Comparison of ENCODE assay signal across 33 cellular contexts in the genomic region with DNA sequence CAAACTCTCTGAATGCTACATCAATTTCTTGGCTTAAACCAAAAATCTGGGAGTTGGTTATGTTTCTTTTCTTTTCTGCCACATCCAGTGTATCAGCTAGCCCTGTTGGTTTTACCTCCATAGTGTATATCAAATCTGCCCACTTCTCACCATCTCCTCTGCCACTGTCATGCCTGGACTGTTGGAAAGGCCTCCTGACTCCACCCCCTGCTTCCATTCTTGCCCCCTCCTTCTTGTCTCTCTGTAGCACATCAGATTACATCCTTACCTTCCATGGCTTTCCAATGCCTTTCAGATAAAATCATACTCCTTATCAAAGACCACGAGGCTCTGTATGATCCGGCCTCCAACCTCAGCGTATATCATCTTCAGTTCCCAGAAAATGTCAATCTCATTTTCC. TPM values are rescaled to one million over a fixed set of nuclear protein-coding genes. Genes with fewer than 3 reads are reported as not detected.
"Had no signal": no experiment of that assay in that cellular context is flagged by ENCODE, and none has a peak within 500 bp of the region (broad histone marks: within the 10 kb centered on the region; RNA-seq: fewer than 3 reads in every experiment).

No MANE protein-coding gene starts in this region.

- H3K36me3 Mint-ChIP-seq: activated naive CD4-positive, alpha-beta T cell treated with anti-CD3 and anti-CD28 coated beads, Interleukin-2, amount 50 U/mL, for 24 hours; activated naive CD8-positive, alpha-beta T cell treated with anti-CD3 and anti-CD28 coated beads for 36 hours had no signal

- H3K27me3 ChIP-seq: adrenal gland, body of pancreas, colonic mucosa, dorsolateral prefrontal cortex had no signal

- H3K4me3 Mint-ChIP-seq: activated B cell treated with CpG ODN at 0.5 μM for 24 hours; activated CD8-positive, alpha-beta T cell treated with anti-CD3 and anti-CD28 coated beads for 36 hours; activated naive CD4-positive, alpha-beta T cell treated with anti-CD3 and anti-CD28 coated beads for 36 hours; activated naive CD4-positive, alpha-beta T cell treated with anti-CD3 and anti-CD28 coated beads, Interleukin-2, amount 50 U/mL, for 24 hours; activated naive CD8-positive, alpha-beta T cell treated with anti-CD3 and anti-CD28 coated beads for 36 hours; activated naive CD8-positive, alpha-beta T cell treated with anti-CD3 and anti-CD28 coated beads, Interleukin-2, amount 50 U/mL, for 24 hours; activated T-cell treated with anti-CD3 and anti-CD28 coated beads, Interleukin-2, amount 50 U/mL, for 4 hours; activated T-helper 17 cell treated with anti-CD3 and anti-CD28 coated beads, Interleukin-2, amount 50 U/mL, for 72 hours; endodermal cell; T-helper 17 cell; T-helper 2 cell treated with Interferon-gamma antibody and Interleukin-4, amounts not matched to agents 5 μg/mL and 100 μg/mL, for 36 hours had no signal

- H3K27ac Mint-ChIP-seq: activated B cell treated with CpG ODN at 0.5 μM for 24 hours; activated CD8-positive, alpha-beta T cell treated with anti-CD3 and anti-CD28 coated beads for 36 hours; activated naive CD4-positive, alpha-beta T cell treated with anti-CD3 and anti-CD28 coated beads for 36 hours; activated naive CD4-positive, alpha-beta T cell treated with anti-CD3 and anti-CD28 coated beads, Interleukin-2, amount 50 U/mL, for 24 hours; activated naive CD8-positive, alpha-beta T cell treated with anti-CD3 and anti-CD28 coated beads for 36 hours; activated naive CD8-positive, alpha-beta T cell treated with anti-CD3 and anti-CD28 coated beads, Interleukin-2, amount 50 U/mL, for 24 hours; activated T-helper 17 cell treated with anti-CD3 and anti-CD28 coated beads, Interleukin-2, amount 50 U/mL, for 72 hours; endodermal cell; T-helper 17 cell; T-helper 2 cell treated with Interferon-gamma antibody and Interleukin-4, amounts not matched to agents 5 μg/mL and 100 μg/mL, for 36 hours had no signal

- H3K27ac ChIP-seq: adrenal gland, body of pancreas, colonic mucosa, WERI-Rb-1 had no signal

- H3K9me3 Mint-ChIP-seq: activated B cell treated with CpG ODN at 0.5 μM for 24 hours; activated CD8-positive, alpha-beta T cell treated with anti-CD3 and anti-CD28 coated beads for 36 hours; activated naive CD4-positive, alpha-beta T cell treated with anti-CD3 and anti-CD28 coated beads for 36 hours; activated naive CD4-positive, alpha-beta T cell treated with anti-CD3 and anti-CD28 coated beads, Interleukin-2, amount 50 U/mL, for 24 hours; activated naive CD8-positive, alpha-beta T cell treated with anti-CD3 and anti-CD28 coated beads for 36 hours; activated naive CD8-positive, alpha-beta T cell treated with anti-CD3 and anti-CD28 coated beads, Interleukin-2, amount 50 U/mL, for 24 hours; activated T-cell treated with anti-CD3 and anti-CD28 coated beads, Interleukin-2, amount 50 U/mL, for 4 hours; activated T-helper 17 cell treated with anti-CD3 and anti-CD28 coated beads, Interleukin-2, amount 50 U/mL, for 72 hours; endodermal cell; T-helper 2 cell treated with Interferon-gamma antibody and Interleukin-4, amounts not matched to agents 5 μg/mL and 100 μg/mL, for 36 hours had no signal

- DNase-seq: activated B cell treated with CpG ODN at 0.5 μM for 24 hours; activated CD4-positive, alpha-beta T cell treated with anti-CD3 and anti-CD28 coated beads for 48 hours; activated CD4-positive, alpha-beta T cell treated with anti-CD3 and anti-CD28 coated beads, Interleukin-2, amount 50 U/mL, for 1 hour; activated CD4-positive, alpha-beta T cell treated with anti-CD3 and anti-CD28 coated beads, Interleukin-2, amount 50 U/mL, for 48 hours; activated CD8-positive, alpha-beta memory T cell treated with anti-CD3 and anti-CD28 coated beads for 24 hours; activated CD8-positive, alpha-beta T cell treated with anti-CD3 and anti-CD28 coated beads for 36 hours; activated effector memory CD4-positive, alpha-beta T cell treated with Interleukin-2 at 50 U/mL for 16 hours; activated naive CD4-positive, alpha-beta T cell treated with anti-CD3 and anti-CD28 coated beads for 36 hours; activated naive CD8-positive, alpha-beta T cell treated with anti-CD3 and anti-CD28 coated beads for 36 hours; activated naive CD8-positive, alpha-beta T cell treated with anti-CD3 and anti-CD28 coated beads, Interleukin-2, amount 50 U/mL, for 24 hours; activated T-cell treated with anti-CD3 and anti-CD28 coated beads, Interleukin-2, amount 50 U/mL, for 4 hours; adrenal gland; amygdala; aorta; body of pancreas; cerebellar nuclear complex; colonic mucosa; dorsolateral prefrontal cortex; effector memory CD4-positive, alpha-beta T cell; endodermal cell; foreskin fibroblast; head of caudate nucleus; T-helper 1 cell; T-helper 17 cell; T1000; WERI-Rb-1 had no signal

- H3K4me3 ChIP-seq: adrenal gland, body of pancreas, colonic mucosa, dorsolateral prefrontal cortex had no signal

- H3K4me1 Mint-ChIP-seq: activated B cell treated with CpG ODN at 0.5 μM for 24 hours; activated naive CD4-positive, alpha-beta T cell treated with anti-CD3 and anti-CD28 coated beads, Interleukin-2, amount 50 U/mL, for 24 hours; activated naive CD8-positive, alpha-beta T cell treated with anti-CD3 and anti-CD28 coated beads, Interleukin-2, amount 50 U/mL, for 24 hours; activated T-helper 17 cell treated with anti-CD3 and anti-CD28 coated beads, Interleukin-2, amount 50 U/mL, for 72 hours had no signal

- H3K9me3 ChIP-seq: adrenal gland, body of pancreas, colonic mucosa had no signal

- FAIRE-seq: frontal cortex had no signal

- H3K27me3 Mint-ChIP-seq: activated CD8-positive, alpha-beta T cell treated with anti-CD3 and anti-CD28 coated beads for 36 hours; activated naive CD4-positive, alpha-beta T cell treated with anti-CD3 and anti-CD28 coated beads, Interleukin-2, amount 50 U/mL, for 24 hours; activated naive CD8-positive, alpha-beta T cell treated with anti-CD3 and anti-CD28 coated beads for 36 hours; activated T-helper 17 cell treated with anti-CD3 and anti-CD28 coated beads, Interleukin-2, amount 50 U/mL, for 72 hours had no signal

- H3K4me1 ChIP-seq: adrenal gland, colonic mucosa had no signal

- H3K36me3 ChIP-seq: adrenal gland, colonic mucosa had no signal

- ATAC-seq: activated CD4-positive, CD25-positive, alpha-beta regulatory T cell treated with anti-CD3 and anti-CD28 coated beads, Interleukin-2, amount 50 U/mL, for 24 hours; activated CD8-positive, alpha-beta T cell treated with anti-CD3 and anti-CD28 coated beads for 36 hours; activated naive CD8-positive, alpha-beta T cell treated with anti-CD3 and anti-CD28 coated beads, Interleukin-2, amount 50 U/mL, for 24 hours; activated T-cell treated with anti-CD3 and anti-CD28 coated beads, Interleukin-2, amount 50 U/mL, for 4 hours; activated T-helper 17 cell treated with anti-CD3 and anti-CD28 coated beads, Interleukin-2, amount 50 U/mL, for 72 hours; body of pancreas; esophagus mucosa; T-helper 17 cell had no signal

RNA-seq across cellular contexts. Expression of gene CFAP157, which starts 59.3 kb away (rescaled TPM):
- total RNA-seq: activated B cell treated with CpG ODN at 0.5 μM for 24 hours; activated naive CD8-positive, alpha-beta T cell treated with anti-CD3 and anti-CD28 coated beads for 36 hours; activated T-cell treated with anti-CD3 and anti-CD28 coated beads, Interleukin-2, amount 50 U/mL, for 4 hours; epithelial cell of proximal tubule; esophagus mucosa; frontal cortex had no signal
